In genomic region chr7:150431839-150432658, GRCh38 we compare ENCODE assay signal across 16 cellular contexts. TPM values are rescaled to one million over a fixed set of nuclear protein-coding genes. Genes with fewer than 3 reads are reported as not detected.
DNase-seq lines count a peak whose midpoint lies in the region; TF ChIP-seq lines count a peak whose summit lies in the region.
"Had no signal": no experiment of that assay in that cellular context is flagged by ENCODE, and none has a peak within 500 bp of the region (broad histone marks: within the 10 kb centered on the region; RNA-seq: fewer than 3 reads in every experiment).

No MANE protein-coding gene starts in this region.

- no peak overlapping the region for H3K27ac Mint-ChIP-seq in activated naive CD4-positive, alpha-beta T cell treated with anti-CD3 and anti-CD28 coated beads, Interleukin-2, amount 10 ng/mL, durations not matched to agents 7 days and 5 days
- H3K27ac Mint-ChIP-seq in IgD-negative memory B cell: peak overlapping the region in 2 of 3 donors; percentile 10 to 99
- peak overlapping the region; percentile 5 for H3K27ac Mint-ChIP-seq in dendritic cell treated with granulocyte-macrophage colony-stimulating factor and Interleukin-4, amounts not matched to agents 40 ng/mL and 50 ng/mL, for 4 days
- H3K27ac Mint-ChIP-seq in Calu3 (ENCODE audit: unreplicated experiment): no peak overlapping the region

- DNase-seq in activated naive CD4-positive, alpha-beta T cell treated with anti-CD3 and anti-CD28 coated beads, Interleukin-2, amount 10 ng/mL, durations not matched to agents 7 days and 5 days: peak; percentile 8
- no peak for DNase-seq in activated naive CD4-positive, alpha-beta T cell (lab: John Stamatoyannopoulos, UW)
- DNase-seq in stimulated activated CD8-positive, alpha-beta memory T cell treated with anti-CD3 and anti-CD28 coated beads, Interleukin-4, amount 100 ng/mL, for 48 hours: peak; percentile 17
- no peak for DNase-seq in inferior parietal cortex (ENCODE audit: extremely low spot score)
- no peak for DNase-seq in Calu3
- DNase-seq in caudate nucleus (lab: John Stamatoyannopoulos, UW): no peak
- DNase-seq: ACHN; BE2C; CD8-positive, alpha-beta memory T cell; DMS 273 treated with DMSO at 0.1 percent for 48 hours; NCI-H1436 treated with DMSO at 0.1 percent for 48 hours; NCI-H2081; SHP77 had no signal

- H3K27ac ChIP-seq in caudate nucleus (ENCODE audit: low read depth, low read length): no peak overlapping the region

- BruUV-seq in Calu3 (replicated peaks; lab: Mats Ljungman, UMichigan): no TSS peak

- TF ChIP-seq CTCF in Calu3 (IDR thresholded peaks at IDR 0.05; ENCODE audit: unreplicated experiment): no peak

- H3K9me3 Mint-ChIP-seq in activated naive CD4-positive, alpha-beta T cell treated with anti-CD3 and anti-CD28 coated beads, Interleukin-2, amount 10 ng/mL, durations not matched to agents 7 days and 5 days: no peaks in the 10 kb centered on the region
- H3K9me3 Mint-ChIP-seq in IgD-negative memory B cell: no peaks in the 10 kb centered on the region
- H3K9me3 Mint-ChIP-seq in dendritic cell treated with granulocyte-macrophage colony-stimulating factor and Interleukin-4, amounts not matched to agents 40 ng/mL and 50 ng/mL, for 4 days: no peaks in the 10 kb centered on the region
- H3K9me3 Mint-ChIP-seq in Calu3 (ENCODE audit: low read depth, unreplicated experiment): no peaks in the 10 kb centered on the region
- H3K9me3 Mint-ChIP-seq: CD8-positive, alpha-beta memory T cell had no signal

- no peaks in the 10 kb centered on the region for H3K36me3 Mint-ChIP-seq in activated naive CD4-positive, alpha-beta T cell treated with anti-CD3 and anti-CD28 coated beads, Interleukin-2, amount 10 ng/mL, durations not matched to agents 7 days and 5 days
- H3K36me3 Mint-ChIP-seq in IgD-negative memory B cell (no peaks in the 10 kb centered on the region), Calu3 (ENCODE audit: insufficient read depth, unreplicated experiment) (no peaks in the 10 kb centered on the region)
- H3K36me3 Mint-ChIP-seq in dendritic cell treated with granulocyte-macrophage colony-stimulating factor and Interleukin-4, amounts not matched to agents 40 ng/mL and 50 ng/mL, for 4 days (ENCODE audit: low read depth): no peaks in the 10 kb centered on the region
- H3K36me3 Mint-ChIP-seq: CD8-positive, alpha-beta memory T cell had no signal

- CTCF ChIA-PET in activated naive CD4-positive, alpha-beta T cell treated with anti-CD3 and anti-CD28 coated beads, Interleukin-2, amount 10 ng/mL, durations not matched to agents 7 days and 5 days (lab: Charles Lee): interaction anchor here (0.8 to 1.9 kb wide), 5 partner anchors 10 to 147 kb away, joined by 3 to 10 read pairs (median 5); no protein-coding TSS in a partner anchor
- CTCF ChIA-PET in Calu3 (lab: Charles Lee): no interaction called here

- peaks cover 41% of the 10 kb centered on the region for H3K4me1 Mint-ChIP-seq in activated naive CD4-positive, alpha-beta T cell treated with anti-CD3 and anti-CD28 coated beads, Interleukin-2, amount 10 ng/mL, durations not matched to agents 7 days and 5 days
- H3K4me1 Mint-ChIP-seq in IgD-negative memory B cell (peaks cover 38 to 44% (median 39%) of the 10 kb centered on the region in 3 donors), Calu3 (ENCODE audit: low read depth, unreplicated experiment) (peaks cover 8% of the 10 kb centered on the region)
- peaks cover 65% of the 10 kb centered on the region for H3K4me1 Mint-ChIP-seq in dendritic cell treated with granulocyte-macrophage colony-stimulating factor and Interleukin-4, amounts not matched to agents 40 ng/mL and 50 ng/mL, for 4 days (ENCODE audit: low read depth)

- H3K27me3 Mint-ChIP-seq in activated naive CD4-positive, alpha-beta T cell treated with anti-CD3 and anti-CD28 coated beads, Interleukin-2, amount 10 ng/mL, durations not matched to agents 7 days and 5 days: peaks cover 46% of the 10 kb centered on the region
- H3K27me3 Mint-ChIP-seq in IgD-negative memory B cell (peaks cover 9% of the 10 kb centered on the region), Calu3 (ENCODE audit: unreplicated experiment) (peaks cover 66% of the 10 kb centered on the region)
- H3K27me3 Mint-ChIP-seq in dendritic cell treated with granulocyte-macrophage colony-stimulating factor and Interleukin-4, amounts not matched to agents 40 ng/mL and 50 ng/mL, for 4 days: peaks cover 74% of the 10 kb centered on the region

- intact Hi-C loops in dendritic cell treated with granulocyte-macrophage colony-stimulating factor and Interleukin-4, amounts not matched to agents 40 ng/mL and 50 ng/mL, for 4 days (cut with micrococcal nuclease): no loop called here
- intact Hi-C loops in Calu3 (cut with micrococcal nuclease; ENCODE audit: unreplicated experiment): no loop called here

- H3K4me3 Mint-ChIP-seq in activated naive CD4-positive, alpha-beta T cell treated with anti-CD3 and anti-CD28 coated beads, Interleukin-2, amount 10 ng/mL, durations not matched to agents 7 days and 5 days: no peak overlapping the region
- H3K4me3 Mint-ChIP-seq in IgD-negative memory B cell (peak overlapping the region in 2 of 4 donors; percentile 45 to 70), Calu3 (ENCODE audit: low read depth, unreplicated experiment) (no peak overlapping the region)
- H3K4me3 Mint-ChIP-seq in dendritic cell treated with granulocyte-macrophage colony-stimulating factor and Interleukin-4, amounts not matched to agents 40 ng/mL and 50 ng/mL, for 4 days: no peak overlapping the region

RNA-seq across cellular contexts. Expression of gene GIMAP8, which starts 18.4 kb away (rescaled TPM):
- 1.4 TPM for polyA plus RNA-seq in IgD-negative memory B cell
- total RNA-seq in Calu3 (2022): not detected in 2 replicates
- total RNA-seq: H4 had no signal

RNA-seq across cellular contexts. Expression of gene ZNF775, which starts 52.9 kb away (rescaled TPM):
- 5.1 TPM for polyA plus RNA-seq in IgD-negative memory B cell
- total RNA-seq in Calu3 (2022): 5.3 and 5.8 TPM in 2 replicates

Comparison
In these comparisons a context has a peak if more than half of its experiments do, and no peak if none do; other contexts are left out.
1. DNase-seq: peak in activated naive CD4-positive, alpha-beta T cell treated with anti-CD3 and anti-CD28 coated beads, Interleukin-2, amount 10 ng/mL, durations not matched to agents 7 days and 5 days (single experiment) and stimulated activated CD8-positive, alpha-beta memory T cell treated with anti-CD3 and anti-CD28 coated beads, Interleukin-4, amount 100 ng/mL, for 48 hours (single experiment); none in activated naive CD4-positive, alpha-beta T cell (0 of 4), inferior parietal cortex (single experiment), Calu3 (single experiment) and caudate nucleus (0 of 61).
2. H3K27ac Mint-ChIP-seq: peak in IgD-negative memory B cell (2 of 3) and dendritic cell treated with granulocyte-macrophage colony-stimulating factor and Interleukin-4, amounts not matched to agents 40 ng/mL and 50 ng/mL, for 4 days (single experiment); none in activated naive CD4-positive, alpha-beta T cell treated with anti-CD3 and anti-CD28 coated beads, Interleukin-2, amount 10 ng/mL, durations not matched to agents 7 days and 5 days (single experiment) and Calu3 (single experiment).